In genomic region chr7:115816318-115816974, GRCh38 we compare ENCODE assay signal across 19 cellular contexts.
"Had no signal": no experiment of that assay in that cellular context is flagged by ENCODE, and none has a peak within 500 bp of the region (broad histone marks: within the 10 kb centered on the region; RNA-seq: fewer than 3 reads in every experiment).

No MANE protein-coding gene starts in this region.

- H3K27ac ChIP-seq: lower lobe of right lung, tibial artery had no signal

- ATAC-seq: activated T-cell treated with anti-CD3 and anti-CD28 coated beads, Interleukin-2, amount 50 U/mL, for 4 hours; esophagus mucosa; left lobe of liver; lower lobe of right lung; naive thymus-derived CD4-positive, alpha-beta T cell; T-cell had no signal

- DNase-seq: activated naive CD4-positive, alpha-beta T cell; activated naive CD8-positive, alpha-beta T cell treated with anti-CD3 and anti-CD28 coated beads for 36 hours; activated T-cell treated with anti-CD3 and anti-CD28 coated beads, Interleukin-2, amount 50 U/mL, for 4 hours; central memory CD4-positive, alpha-beta T cell; effector memory CD4-positive, alpha-beta T cell; foreskin melanocyte; immature natural killer cell; lower lobe of right lung; naive thymus-derived CD4-positive, alpha-beta T cell; stimulated activated CD4-positive, alpha-beta T cell treated with anti-CD3 and anti-CD28 coated beads, Interleukin-4, amount 100 ng/mL, for 4 hours; substantia nigra; T-cell; tibial artery had no signal

- H3K27me3 ChIP-seq: tibial artery had no signal

- H3K9me3 ChIP-seq: lower lobe of right lung, tibial artery had no signal

- H3K36me3 Mint-ChIP-seq: activated naive CD8-positive, alpha-beta T cell treated with anti-CD3 and anti-CD28 coated beads for 36 hours; immature natural killer cell; naive thymus-derived CD4-positive, alpha-beta T cell; T-cell had no signal

- H3K36me3 ChIP-seq: lower lobe of right lung, tibial artery had no signal

- H3K27ac Mint-ChIP-seq: activated naive CD8-positive, alpha-beta T cell treated with anti-CD3 and anti-CD28 coated beads for 36 hours; activated T-helper 2 cell treated with anti-CD3 and anti-CD28 coated beads, Interferon-gamma antibody, Interleukin-2, Interleukin-4, amounts not matched to agents 10 μg/mL and 5 μg/mL and 100 μg/mL, durations not matched to agents 14 hours and 24 hours and 36 hours; immature natural killer cell; naive thymus-derived CD4-positive, alpha-beta T cell; progenitor cell of endocrine pancreas; stimulated activated naive CD8-positive, alpha-beta T cell treated with anti-CD3 and anti-CD28 coated beads, Interleukin-15, Interleukin-2, amounts not matched to agents 100 ng/mL and 50 ng/mL, for 24 hours; T-cell had no signal

- H3K27me3 Mint-ChIP-seq: activated naive CD8-positive, alpha-beta T cell treated with anti-CD3 and anti-CD28 coated beads for 36 hours; progenitor cell of endocrine pancreas; stimulated activated naive CD8-positive, alpha-beta T cell treated with anti-CD3 and anti-CD28 coated beads, Interleukin-15, Interleukin-2, amounts not matched to agents 100 ng/mL and 50 ng/mL, for 24 hours had no signal

- H3K4me1 ChIP-seq: lower lobe of right lung, tibial artery had no signal

- H3K4me3 Mint-ChIP-seq: activated naive CD8-positive, alpha-beta T cell treated with anti-CD3 and anti-CD28 coated beads for 36 hours; activated T-cell treated with anti-CD3 and anti-CD28 coated beads, Interleukin-2, amount 50 U/mL, for 4 hours; immature natural killer cell; naive thymus-derived CD4-positive, alpha-beta T cell; neural crest cell; stimulated activated naive CD8-positive, alpha-beta T cell treated with anti-CD3 and anti-CD28 coated beads, Interleukin-15, Interleukin-2, amounts not matched to agents 100 ng/mL and 50 ng/mL, for 24 hours; T-cell had no signal

- H3K4me1 Mint-ChIP-seq: activated naive CD8-positive, alpha-beta T cell treated with anti-CD3 and anti-CD28 coated beads for 36 hours; immature natural killer cell; T-cell had no signal

- H3K4me3 ChIP-seq: lower lobe of right lung, tibial artery had no signal

- H3K9me3 Mint-ChIP-seq: activated naive CD8-positive, alpha-beta T cell treated with anti-CD3 and anti-CD28 coated beads for 36 hours; activated T-cell treated with anti-CD3 and anti-CD28 coated beads, Interleukin-2, amount 50 U/mL, for 4 hours; activated T-helper 2 cell treated with anti-CD3 and anti-CD28 coated beads, Interferon-gamma antibody, Interleukin-2, Interleukin-4, amounts not matched to agents 10 μg/mL and 5 μg/mL and 100 μg/mL, durations not matched to agents 14 hours and 24 hours and 36 hours; neural crest cell; stimulated activated naive CD8-positive, alpha-beta T cell treated with anti-CD3 and anti-CD28 coated beads, Interleukin-15, Interleukin-2, amounts not matched to agents 100 ng/mL and 50 ng/mL, for 24 hours; T-cell had no signal
